ENCODE assay signal across 25 cellular contexts in the genomic region with DNA sequence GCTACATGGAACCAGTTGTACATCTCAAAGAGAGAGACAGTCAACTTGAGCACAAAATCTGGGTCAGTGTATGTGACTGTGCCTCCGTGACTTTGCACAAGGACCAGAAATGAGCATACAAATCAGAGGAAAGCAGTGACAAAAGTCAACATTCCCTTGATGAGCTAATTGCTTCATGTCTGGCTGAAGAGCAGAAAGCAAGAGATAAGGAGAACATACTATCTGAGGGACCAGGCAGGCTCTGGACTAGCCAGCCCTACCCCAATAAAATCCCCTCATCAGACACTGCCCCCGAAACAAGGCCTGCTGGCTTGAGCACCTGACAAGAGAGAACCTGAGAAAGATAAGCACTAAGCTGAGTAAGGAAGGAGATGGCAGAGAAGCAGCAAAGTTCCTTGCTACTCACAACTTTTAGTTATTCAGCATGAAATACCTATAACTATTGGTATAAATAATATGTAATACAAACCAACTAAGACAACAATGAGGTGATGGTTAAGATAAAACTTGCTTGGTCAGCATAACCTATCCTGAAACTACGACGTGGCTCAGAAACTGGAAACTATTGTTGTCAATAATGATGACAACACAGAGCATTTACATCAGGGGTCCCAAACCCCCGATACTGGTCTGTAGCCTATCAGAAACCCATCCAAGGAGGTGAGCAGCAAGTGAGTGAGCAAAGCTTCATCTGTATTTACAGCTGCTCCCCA.
"Had no signal": no experiment of that assay in that cellular context is flagged by ENCODE, and none has a peak within 500 bp of the region (broad histone marks: within the 10 kb centered on the region; RNA-seq: fewer than 3 reads in every experiment).

No MANE protein-coding gene starts in this region.

- H3K27me3 ChIP-seq: gastrocnemius medialis, ovary, spleen, thyroid gland had no signal

- H3K9me3 Mint-ChIP-seq: activated naive CD4-positive, alpha-beta T cell treated with anti-CD3 and anti-CD28 coated beads, Interleukin-2, amount 10 ng/mL, durations not matched to agents 7 days and 5 days; activated naive CD8-positive, alpha-beta T cell treated with anti-CD3 and anti-CD28 coated beads, Interleukin-2, amount 50 U/mL, for 24 hours; memory B cell; naive thymus-derived CD8-positive, alpha-beta T cell; T-helper 1 cell treated with Interleukin-12 subunit alpha and Interleukin-12 subunit beta and Interleukin-4 antibody, amounts not matched to agents 30 μg/mL and 1 μg/mL, for 36 hours had no signal

- H3K27ac Mint-ChIP-seq: activated naive CD4-positive, alpha-beta T cell treated with anti-CD3 and anti-CD28 coated beads, Interleukin-2, amount 10 ng/mL, durations not matched to agents 7 days and 5 days; activated naive CD8-positive, alpha-beta T cell treated with anti-CD3 and anti-CD28 coated beads, Interleukin-2, amount 50 U/mL, for 24 hours; memory B cell; T-helper 1 cell treated with Interleukin-12 subunit alpha and Interleukin-12 subunit beta and Interleukin-4 antibody, amounts not matched to agents 30 μg/mL and 1 μg/mL, for 36 hours had no signal

- H3K4me3 ChIP-seq: gastrocnemius medialis, ovary, psoas muscle, spleen, thyroid gland had no signal

- H3K36me3 ChIP-seq: gastrocnemius medialis, ovary, thyroid gland had no signal

- DNase-seq: activated CD4-positive, alpha-beta T cell treated with anti-CD3 and anti-CD28 coated beads for 1 hour; activated CD8-positive, alpha-beta memory T cell treated with anti-CD3 and anti-CD28 coated beads for 24 hours; activated CD8-positive, alpha-beta memory T cell treated with anti-CD3 and anti-CD28 coated beads, Interleukin-2, amount 50 U/mL, for 48 hours; activated effector memory CD4-positive, alpha-beta T cell treated with Interleukin-2 at 50 U/mL for 16 hours; activated naive CD4-positive, alpha-beta T cell treated with anti-CD3 and anti-CD28 coated beads, Interleukin-2, amount 10 ng/mL, durations not matched to agents 7 days and 5 days; activated naive CD8-positive, alpha-beta T cell treated with anti-CD3 and anti-CD28 coated beads, Interleukin-2, amount 50 U/mL, for 24 hours; activated T-cell treated with anti-CD3 and anti-CD28 coated beads, Interleukin-2, amount 50 U/mL, for 48 hours; aorta; cerebellar nuclear complex; effector CD4-positive, alpha-beta T cell; gastrocnemius medialis; head of caudate nucleus; kidney glomerular epithelial cell; left ventricle myocardium superior; naive thymus-derived CD8-positive, alpha-beta T cell; ovary; psoas muscle; spleen; stimulated activated naive CD4-positive, alpha-beta T cell; thyroid gland; WERI-Rb-1 had no signal

- H3K27ac ChIP-seq: ovary, spleen, thyroid gland, WERI-Rb-1 had no signal

- H3K27me3 Mint-ChIP-seq: activated naive CD4-positive, alpha-beta T cell treated with anti-CD3 and anti-CD28 coated beads, Interleukin-2, amount 10 ng/mL, durations not matched to agents 7 days and 5 days; activated naive CD8-positive, alpha-beta T cell treated with anti-CD3 and anti-CD28 coated beads, Interleukin-2, amount 50 U/mL, for 24 hours; memory B cell; naive thymus-derived CD8-positive, alpha-beta T cell had no signal

- H3K9me3 ChIP-seq: gastrocnemius medialis, ovary, psoas muscle, spleen, thyroid gland had no signal

- ATAC-seq: activated naive CD8-positive, alpha-beta T cell treated with anti-CD3 and anti-CD28 coated beads, Interleukin-2, amount 50 U/mL, for 24 hours; esophagus mucosa; gastrocnemius medialis; left ventricle myocardium superior; naive thymus-derived CD8-positive, alpha-beta T cell; psoas muscle; sciatic nerve had no signal

- H3K4me3 Mint-ChIP-seq: activated naive CD4-positive, alpha-beta T cell treated with anti-CD3 and anti-CD28 coated beads, Interleukin-2, amount 10 ng/mL, durations not matched to agents 7 days and 5 days; activated naive CD8-positive, alpha-beta T cell treated with anti-CD3 and anti-CD28 coated beads, Interleukin-2, amount 50 U/mL, for 24 hours; memory B cell; naive thymus-derived CD8-positive, alpha-beta T cell; T-helper 1 cell treated with Interleukin-12 subunit alpha and Interleukin-12 subunit beta and Interleukin-4 antibody, amounts not matched to agents 30 μg/mL and 1 μg/mL, for 36 hours had no signal
